Comparison of ENCODE assay signal across 8 cellular contexts in the genomic region with DNA sequence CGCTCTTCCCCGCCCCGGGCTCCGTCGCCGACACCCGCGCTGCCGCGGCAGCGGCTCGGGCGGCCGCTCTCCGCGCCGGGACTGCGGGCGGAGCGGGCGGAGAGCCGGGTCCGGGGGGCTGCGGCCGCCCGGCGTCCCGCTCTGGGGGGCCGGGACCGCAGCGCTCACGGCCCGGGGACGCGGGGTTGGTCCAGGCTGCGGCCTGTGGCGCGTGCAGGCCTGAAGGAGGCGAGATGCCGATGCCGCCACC. TPM values are rescaled to one million over a fixed set of nuclear protein-coding genes. Genes with fewer than 3 reads are reported as not detected.
DNase-seq lines count a peak whose midpoint lies in the region; ATAC-seq lines count a peak whose summit lies in the region.

No MANE protein-coding gene starts in this region.

- H3K27me3 Mint-ChIP-seq in stimulated activated naive CD8-positive, alpha-beta T cell treated with anti-CD3 and anti-CD28 coated beads, Interleukin-15, amount 100 ng/mL, for 72 hours, result no peaks in the 10 kb centered on the region

- peak overlapping the region; percentile 71 for H3K4me3 ChIP-seq in mesodermal cell (ENCODE audit: extremely low read depth, insufficient read depth, low read length, poor library complexity, severe bottlenecking)

- peaks cover 9% of the 10 kb centered on the region for H3K36me3 ChIP-seq in mesodermal cell (ENCODE audit: control insufficient read depth, insufficient read depth, low read length)

- H3K27ac Mint-ChIP-seq in stimulated activated naive CD8-positive, alpha-beta T cell treated with anti-CD3 and anti-CD28 coated beads, Interleukin-15, amount 100 ng/mL, for 72 hours, result no peak overlapping the region

- no peak for DNase-seq in stimulated activated naive CD8-positive, alpha-beta T cell treated with anti-CD3 and anti-CD28 coated beads, Interleukin-15, Interleukin-2, amounts not matched to agents 100 U/mL and 50 U/mL, for 24 hours
- no peak for DNase-seq in stimulated activated naive CD8-positive, alpha-beta T cell treated with anti-CD3 and anti-CD28 coated beads, Interleukin-15, amount 100 ng/mL, for 72 hours
- DNase-seq in NCI-H82 (lab: John Stamatoyannopoulos, UW) (no peak), KBM-7 (no peak), SKM-1 (lab: John Stamatoyannopoulos, UW; ENCODE audit: unreplicated experiment) (no peak)
- no peak for DNase-seq in stimulated activated CD8-positive, alpha-beta memory T cell treated with anti-CD3 and anti-CD28 coated beads, Interleukin-4, amount 100 ng/mL, for 48 hours

- no peaks in the 10 kb centered on the region for H3K9me3 Mint-ChIP-seq in stimulated activated naive CD8-positive, alpha-beta T cell treated with anti-CD3 and anti-CD28 coated beads, Interleukin-15, amount 100 ng/mL, for 72 hours

- H3K9me3 ChIP-seq in mesodermal cell (ENCODE audit: control insufficient read depth, low read length), result no peaks in the 10 kb centered on the region

- in situ Hi-C loops in KBM-7 (cut with MboI; ENCODE audit: low pct_unique_long_range_greater_than_20kb, low sequenced_read_pairs), result no loop called here

- no peaks in the 10 kb centered on the region for H3K4me1 ChIP-seq in mesodermal cell (ENCODE audit: control insufficient read depth, insufficient read depth, low read length, poor library complexity, severe bottlenecking)

- H3K27ac ChIP-seq in cingulate gyrus (ENCODE audit: low read depth, low read length) (peak overlapping the region; percentile 79), mesodermal cell (ENCODE audit: low read depth, low read length, severe bottlenecking) (peak overlapping the region; percentile 84)

- H3K4me3 Mint-ChIP-seq in stimulated activated naive CD8-positive, alpha-beta T cell treated with anti-CD3 and anti-CD28 coated beads, Interleukin-15, amount 100 ng/mL, for 72 hours, result no peak overlapping the region

- peak; percentile 25 for ATAC-seq in stimulated activated naive CD8-positive, alpha-beta T cell treated with anti-CD3 and anti-CD28 coated beads, Interleukin-15, Interleukin-2, amounts not matched to agents 100 U/mL and 50 U/mL, for 24 hours
- ATAC-seq in stimulated activated naive CD8-positive, alpha-beta T cell treated with anti-CD3 and anti-CD28 coated beads, Interleukin-15, amount 100 ng/mL, for 72 hours, result no peak

- 0 to 1% methylated on average over 25 to 35 of the region's 41 CpGs for WGBS in mesodermal cell (ENCODE audit: insufficient coverage in 2 of 2), 2 experiments

- H3K4me1 Mint-ChIP-seq in stimulated activated naive CD8-positive, alpha-beta T cell treated with anti-CD3 and anti-CD28 coated beads, Interleukin-15, amount 100 ng/mL, for 72 hours, result peaks cover 54% of the 10 kb centered on the region

RNA-seq across cellular contexts. Expression of a gene that starts 0.5 kb away (rescaled TPM):
- 37.9 TPM for polyA plus RNA-seq in mesodermal cell (2013, experiment 1 of 2)
- polyA plus RNA-seq in mesodermal cell (2013, experiment 2 of 2), result 40.1 TPM
